39 cellular contexts compared by ENCODE assay signal in genomic region chr6:56396435-56396834, GRCh38.
"Had no signal": no experiment of that assay in that cellular context is flagged by ENCODE, and none has a peak within 500 bp of the region (broad histone marks: within the 10 kb centered on the region; RNA-seq: fewer than 3 reads in every experiment).

No MANE protein-coding gene starts in this region.

- H3K27me3 Mint-ChIP-seq: activated naive CD8-positive, alpha-beta T cell; activated naive CD8-positive, alpha-beta T cell treated with anti-CD3 and anti-CD28 coated beads, Interleukin-2, amount 50 U/mL, for 24 hours; activated T-cell treated with anti-CD3 and anti-CD28 coated beads, Interleukin-2, amount 50 U/mL, for 24 hours; activated T-helper 17 cell treated with anti-CD3 and anti-CD28 coated beads, Interleukin-2, amount 50 U/mL, for 72 hours; brain; central memory CD8-positive, alpha-beta T cell had no signal

- H3K27ac Mint-ChIP-seq: activated naive CD4-positive, alpha-beta T cell treated with anti-CD3 and anti-CD28 coated beads for 36 hours; activated naive CD4-positive, alpha-beta T cell treated with anti-CD3 and anti-CD28 coated beads, Interleukin-2, amount 10 ng/mL, durations not matched to agents 7 days and 5 days; activated naive CD4-positive, alpha-beta T cell treated with anti-CD3 and anti-CD28 coated beads, Interleukin-2, amount 50 U/mL, for 24 hours; activated naive CD4-positive, alpha-beta T cell treated with anti-CD3 and anti-CD28 coated beads, Interleukin-2, amount 50 U/mL, for 72 hours; activated naive CD8-positive, alpha-beta T cell; activated naive CD8-positive, alpha-beta T cell treated with anti-CD3 and anti-CD28 coated beads for 36 hours; activated naive CD8-positive, alpha-beta T cell treated with anti-CD3 and anti-CD28 coated beads, Interleukin-2, amount 10 ng/mL, durations not matched to agents 7 days and 5 days; activated naive CD8-positive, alpha-beta T cell treated with anti-CD3 and anti-CD28 coated beads, Interleukin-2, amount 50 U/mL, for 24 hours; activated T-cell treated with anti-CD3 and anti-CD28 coated beads, Interleukin-2, amount 50 U/mL, for 24 hours; activated T-cell treated with anti-CD3 and anti-CD28 coated beads, Interleukin-2, amount 50 U/mL, for 72 hours; activated T-helper 1 cell treated with anti-CD3 and anti-CD28 coated beads, Interleukin-12 subunit alpha, Interleukin-12 subunit beta, Interleukin-2, Interleukin-4 antibody, amounts not matched to agents 30 ng/mL and 10 ng/mL and 1 ng/mL, durations not matched to agents 14 hours and 24 hours and 36 hours; activated T-helper 17 cell treated with anti-CD3 and anti-CD28 coated beads, Interleukin-2, amount 50 U/mL, for 72 hours; activated T-helper 2 cell treated with anti-CD3 and anti-CD28 coated beads, Interferon-gamma antibody, Interleukin-2, Interleukin-4, amounts not matched to agents 10 μg/mL and 5 μg/mL and 100 μg/mL, durations not matched to agents 14 hours and 24 hours and 36 hours; brain had no signal

- H3K4me3 ChIP-seq: adrenal gland, ascending aorta, body of pancreas, breast epithelium, cardiac muscle cell had no signal

- H3K4me3 Mint-ChIP-seq: activated naive CD4-positive, alpha-beta T cell treated with anti-CD3 and anti-CD28 coated beads for 36 hours; activated naive CD4-positive, alpha-beta T cell treated with anti-CD3 and anti-CD28 coated beads, Interleukin-2, amount 10 ng/mL, durations not matched to agents 7 days and 5 days; activated naive CD4-positive, alpha-beta T cell treated with anti-CD3 and anti-CD28 coated beads, Interleukin-2, amount 50 U/mL, for 24 hours; activated naive CD8-positive, alpha-beta T cell; activated naive CD8-positive, alpha-beta T cell treated with anti-CD3 and anti-CD28 coated beads for 36 hours; activated naive CD8-positive, alpha-beta T cell treated with anti-CD3 and anti-CD28 coated beads, Interleukin-2, amount 10 ng/mL, durations not matched to agents 7 days and 5 days; activated naive CD8-positive, alpha-beta T cell treated with anti-CD3 and anti-CD28 coated beads, Interleukin-2, amount 50 U/mL, for 24 hours; activated T-cell treated with anti-CD3 and anti-CD28 coated beads, Interleukin-2, amount 50 U/mL, for 24 hours; activated T-cell treated with anti-CD3 and anti-CD28 coated beads, Interleukin-2, amount 50 U/mL, for 4 hours; activated T-cell treated with anti-CD3 and anti-CD28 coated beads, Interleukin-2, amount 50 U/mL, for 72 hours; activated T-helper 1 cell treated with anti-CD3 and anti-CD28 coated beads, Interleukin-12 subunit alpha, Interleukin-12 subunit beta, Interleukin-2, Interleukin-4 antibody, amounts not matched to agents 30 ng/mL and 10 ng/mL and 1 ng/mL, durations not matched to agents 14 hours and 24 hours and 36 hours; activated T-helper 17 cell treated with anti-CD3 and anti-CD28 coated beads, Interleukin-2, amount 50 U/mL, for 72 hours; brain; central memory CD8-positive, alpha-beta T cell had no signal

- H3K4me1 ChIP-seq: adrenal gland, ascending aorta, breast epithelium had no signal

- H3K36me3 ChIP-seq: adrenal gland, ascending aorta, brain microvascular endothelial cell, breast epithelium, cardiac muscle cell had no signal

- H3K9me3 Mint-ChIP-seq: activated naive CD4-positive, alpha-beta T cell treated with anti-CD3 and anti-CD28 coated beads, Interleukin-2, amount 10 ng/mL, durations not matched to agents 7 days and 5 days; activated T-cell treated with anti-CD3 and anti-CD28 coated beads, Interleukin-2, amount 50 U/mL, for 24 hours; activated T-helper 1 cell treated with anti-CD3 and anti-CD28 coated beads, Interleukin-12 subunit alpha, Interleukin-12 subunit beta, Interleukin-2, Interleukin-4 antibody, amounts not matched to agents 30 ng/mL and 10 ng/mL and 1 ng/mL, durations not matched to agents 14 hours and 24 hours and 36 hours; activated T-helper 2 cell treated with anti-CD3 and anti-CD28 coated beads, Interferon-gamma antibody, Interleukin-2, Interleukin-4, amounts not matched to agents 10 μg/mL and 5 μg/mL and 100 μg/mL, durations not matched to agents 14 hours and 24 hours and 36 hours had no signal

- ATAC-seq: activated naive CD4-positive, alpha-beta T cell treated with anti-CD3 and anti-CD28 coated beads, Interleukin-2, amount 50 U/mL, for 72 hours; activated naive CD8-positive, alpha-beta T cell treated with anti-CD3 and anti-CD28 coated beads, Interleukin-2, amount 50 U/mL, for 24 hours; activated T-cell treated with anti-CD3 and anti-CD28 coated beads, Interleukin-2, amount 50 U/mL, for 4 hours; activated T-cell treated with anti-CD3 and anti-CD28 coated beads, Interleukin-2, amount 50 U/mL, for 72 hours; activated T-helper 17 cell treated with anti-CD3 and anti-CD28 coated beads, Interleukin-2, amount 50 U/mL, for 72 hours; body of pancreas had no signal

- DNase-seq: activated effector memory CD4-positive, alpha-beta T cell treated with anti-CD3 and anti-CD28 coated beads, Interleukin-2, amount 50 U/mL, for 16 hours; activated effector memory CD4-positive, alpha-beta T cell treated with Interleukin-2 at 50 U/mL for 16 hours; activated gamma-delta T cell; activated gamma-delta T cell treated with Interleukin-2 at 50 U/mL for 16 hours; activated naive CD4-positive, alpha-beta T cell; activated naive CD4-positive, alpha-beta T cell treated with anti-CD3 and anti-CD28 coated beads for 36 hours; activated naive CD4-positive, alpha-beta T cell treated with anti-CD3 and anti-CD28 coated beads, Interleukin-2, amount 10 ng/mL, durations not matched to agents 7 days and 5 days; activated naive CD4-positive, alpha-beta T cell treated with anti-CD3 and anti-CD28 coated beads, Interleukin-2, amount 50 U/mL, for 16 hours; activated naive CD4-positive, alpha-beta T cell treated with Interleukin-2 at 50 U/mL for 16 hours; activated naive CD8-positive, alpha-beta T cell treated with anti-CD3 and anti-CD28 coated beads for 36 hours; activated naive CD8-positive, alpha-beta T cell treated with anti-CD3 and anti-CD28 coated beads, Interleukin-2, amount 10 ng/mL, durations not matched to agents 7 days and 5 days; activated naive CD8-positive, alpha-beta T cell treated with anti-CD3 and anti-CD28 coated beads, Interleukin-2, amount 50 U/mL, for 24 hours; activated T-cell treated with anti-CD3 and anti-CD28 coated beads, Interleukin-2, amount 50 U/mL, for 24 hours; activated T-cell treated with anti-CD3 and anti-CD28 coated beads, Interleukin-2, amount 50 U/mL, for 4 hours; activated T-cell treated with anti-CD3 and anti-CD28 coated beads, Interleukin-2, amount 50 U/mL, for 48 hours; activated T-cell treated with anti-CD3 and anti-CD28 coated beads, Interleukin-2, amount 50 U/mL, for 72 hours; adrenal gland; amniotic stem cell; amygdala; anterior cingulate cortex; aorta; body of pancreas; brain microvascular endothelial cell; caudate nucleus; central memory CD4-positive, alpha-beta T cell; cerebellar nuclear complex had no signal

- H3K27ac ChIP-seq: adrenal gland, ascending aorta, body of pancreas, brain microvascular endothelial cell, breast epithelium, cardiac muscle cell had no signal

- FAIRE-seq: astrocyte, bronchial epithelial cell had no signal

- H3K36me3 Mint-ChIP-seq: activated naive CD4-positive, alpha-beta T cell treated with anti-CD3 and anti-CD28 coated beads, Interleukin-2, amount 10 ng/mL, durations not matched to agents 7 days and 5 days; activated naive CD4-positive, alpha-beta T cell treated with anti-CD3 and anti-CD28 coated beads, Interleukin-2, amount 50 U/mL, for 24 hours; activated naive CD4-positive, alpha-beta T cell treated with anti-CD3 and anti-CD28 coated beads, Interleukin-2, amount 50 U/mL, for 72 hours; activated naive CD8-positive, alpha-beta T cell; activated naive CD8-positive, alpha-beta T cell treated with anti-CD3 and anti-CD28 coated beads for 36 hours; activated naive CD8-positive, alpha-beta T cell treated with anti-CD3 and anti-CD28 coated beads, Interleukin-2, amount 10 ng/mL, durations not matched to agents 7 days and 5 days; brain had no signal

- H3K9me3 ChIP-seq: ascending aorta, body of pancreas, breast epithelium had no signal

- H3K4me1 Mint-ChIP-seq: activated naive CD4-positive, alpha-beta T cell treated with anti-CD3 and anti-CD28 coated beads, Interleukin-2, amount 10 ng/mL, durations not matched to agents 7 days and 5 days; activated naive CD4-positive, alpha-beta T cell treated with anti-CD3 and anti-CD28 coated beads, Interleukin-2, amount 50 U/mL, for 24 hours; activated naive CD8-positive, alpha-beta T cell treated with anti-CD3 and anti-CD28 coated beads for 36 hours; activated naive CD8-positive, alpha-beta T cell treated with anti-CD3 and anti-CD28 coated beads, Interleukin-2, amount 10 ng/mL, durations not matched to agents 7 days and 5 days; activated naive CD8-positive, alpha-beta T cell treated with anti-CD3 and anti-CD28 coated beads, Interleukin-2, amount 50 U/mL, for 24 hours; activated T-helper 17 cell treated with anti-CD3 and anti-CD28 coated beads, Interleukin-2, amount 50 U/mL, for 72 hours; brain; central memory CD8-positive, alpha-beta T cell had no signal

- H3K27me3 ChIP-seq: adrenal gland, ascending aorta, body of pancreas, brain microvascular endothelial cell, breast epithelium, cardiac muscle cell had no signal
